Comparison of ENCODE assay signal across 27 cellular contexts in the genomic region with DNA sequence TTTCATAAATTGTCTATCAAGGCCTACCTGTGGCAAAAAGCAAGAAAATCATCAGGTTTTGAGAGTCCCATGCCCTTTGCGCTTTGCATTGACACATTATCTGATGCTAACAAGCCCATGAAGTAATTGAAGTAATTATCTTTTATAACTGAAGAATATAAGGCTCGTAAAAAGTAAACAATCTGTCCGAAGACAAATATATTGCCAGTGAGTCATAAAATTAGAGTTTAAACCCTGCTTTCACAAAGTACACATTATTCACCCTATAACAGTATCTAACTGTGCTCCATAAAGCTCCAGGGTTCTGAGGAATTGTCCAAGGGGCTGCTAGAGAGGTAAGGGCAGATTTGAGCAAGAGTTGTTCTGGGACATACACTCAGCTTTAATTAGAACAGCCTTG.
A peak's percentile ranks its signal among the peaks of the same experiment; 100 is the strongest.
DNase-seq lines count a peak whose midpoint lies in the region; FAIRE-seq and TF ChIP-seq lines count a peak whose summit lies in the region.
"Had no signal": no experiment of that assay in that cellular context is flagged by ENCODE, and none has a peak within 500 bp of the region (broad histone marks: within the 10 kb centered on the region; RNA-seq: fewer than 3 reads in every experiment).

No MANE protein-coding gene starts in this region.

- H3K79me2 ChIP-seq in fibroblast of lung (ENCODE audit: control insufficient read depth, insufficient read depth, low read length) = no peaks in the 10 kb centered on the region

- H3K4me1 ChIP-seq in HEK293 (ENCODE audit: control insufficient read depth, insufficient read depth, low read length) (peaks cover 11% of the 10 kb centered on the region), fibroblast of lung (ENCODE audit: control insufficient read depth, extremely low read depth, insufficient read depth, low read length) (no peaks in the 10 kb centered on the region)
- H3K4me1 ChIP-seq: gastrocnemius medialis, right lobe of liver, SJCRH30, upper lobe of right lung had no signal

- no peaks in the 10 kb centered on the region for H3K9me3 ChIP-seq in HEK293 (ENCODE audit: control insufficient read depth, insufficient read depth, low read depth, low read length)
- H3K9me3 ChIP-seq in fibroblast of lung (ENCODE audit: control insufficient read depth, insufficient read depth, low read depth, low read length) = no peaks in the 10 kb centered on the region
- H3K9me3 ChIP-seq: gastrocnemius medialis, right lobe of liver, SJCRH30, upper lobe of right lung had no signal

- CTCF ChIA-PET in HEK293 (lab: Yijun Ruan, JAX) = interaction anchor here (0.6 to 0.7 kb wide), 2 partner anchors 202 to 230 kb away, joined by 3 read pairs; no protein-coding TSS in a partner anchor

- FAIRE-seq in H54 (lab: Jason Lieb, UNC) = no peak
- FAIRE-seq: H1, islet of Langerhans had no signal

- H3K27me3 ChIP-seq in fibroblast of lung (ENCODE audit: control insufficient read depth, insufficient read depth, low read length) = no peaks in the 10 kb centered on the region
- H3K27me3 ChIP-seq: gastrocnemius medialis, right lobe of liver, SJCRH30, upper lobe of right lung had no signal

- DNase-seq in NCI-H748 treated with DMSO at 0.1 percent for 48 hours (lab: John Stamatoyannopoulos, UW) (peak; percentile 84), fibroblast of lung (ENCODE audit: low read depth in 2 of 2) (peak; percentile 4 to 44), NCI-H2227 (lab: John Stamatoyannopoulos, UW; ENCODE audit: unreplicated experiment) (no peak), NCI-H2196 (lab: John Stamatoyannopoulos, UW; ENCODE audit: unreplicated experiment) (no peak), NCI-H2107 (lab: John Stamatoyannopoulos, UW) (no peak), H54 (ENCODE audit: insufficient read length, low spot score) (no peak)
- DNase-seq: activated CD8-positive, alpha-beta memory T cell treated with anti-CD3 and anti-CD28 coated beads for 24 hours; activated naive CD4-positive, alpha-beta T cell treated with Interleukin-2 at 50 U/mL for 16 hours; activated T-cell treated with anti-CD3 and anti-CD28 coated beads, Interleukin-2, amount 50 U/mL, for 4 hours; anterior cingulate cortex; C1 segment of cervical spinal cord; central memory CD4-positive, alpha-beta T cell; gastrocnemius medialis; hypothalamus; NCI-H1048; NCI-H2171 treated with DMSO at 0.1 percent for 48 hours; NCI-H774; nephron progenitor cell; right lobe of liver; SJCRH30; stimulated activated CD4-positive, alpha-beta T cell treated with anti-CD3 and anti-CD28 coated beads, Interleukin-15, amount 100 ng/mL, for 24 hours; upper lobe of right lung had no signal

- H2AFZ ChIP-seq in fibroblast of lung (ENCODE audit: low read length) = no peak overlapping the region

- H3K4me3 ChIP-seq in HEK293 (ENCODE audit: low read depth, low read length) = no peak overlapping the region
- no peak overlapping the region for H3K4me3 ChIP-seq in fibroblast of lung (replicated peaks in 1 of 4; ENCODE audit: control extremely low read depth in 1 of 4, insufficient read depth in 1 of 4, low read depth in 3 of 4, low read length in 4 of 4)
- H3K4me3 ChIP-seq: gastrocnemius medialis, right lobe of liver, SJCRH30, upper lobe of right lung had no signal

- POLR2A ChIA-PET in HEK293 (lab: Yijun Ruan, JAX) = interaction anchor here (0.7 kb wide), 1 partner anchor 994 kb away, joined by 3 read pairs; no protein-coding TSS in a partner anchor

- TF ChIP-seq CTCF in 22Rv1 (IDR thresholded peaks at IDR 0.05) = no peak
- TF ChIP-seq CTCF in HEK293 (tag by site-specific recombination; IDR thresholded peaks at IDR 0.05) = no peak
- TF ChIP-seq CTCF in fibroblast of lung (conservative IDR thresholded peaks at IDR 0.05 in 1 of 2, IDR thresholded peaks at IDR 0.05 in 1 of 2; ENCODE audit: low read depth in 1 of 2, low read length in 2 of 2) = no peak

- H3K4me2 ChIP-seq in fibroblast of lung (ENCODE audit: extremely low read depth, insufficient read depth, low read length) = no peak overlapping the region
- H3K4me2 ChIP-seq: KMS-11 had no signal

- H3K36me3 ChIP-seq in HEK293 (ENCODE audit: control insufficient read depth in 2 of 2, insufficient read depth in 1 of 2, low read length in 2 of 2) (no peaks in the 10 kb centered on the region), fibroblast of lung (ENCODE audit: control insufficient read depth, insufficient read depth, low read length) (no peaks in the 10 kb centered on the region)
- H3K36me3 ChIP-seq: gastrocnemius medialis, right lobe of liver, SJCRH30, upper lobe of right lung had no signal

- no peak overlapping the region for H3K9ac ChIP-seq in fibroblast of lung (ENCODE audit: insufficient read depth, low read length)
- H3K9ac ChIP-seq: KMS-11 had no signal

- H3K27ac ChIP-seq in 22Rv1 = peak overlapping the region; percentile 55
- no peak overlapping the region for H3K27ac ChIP-seq in HEK293 (ENCODE audit: extremely low read depth, low read depth, low read length)
- H3K27ac ChIP-seq in fibroblast of lung (ENCODE audit: insufficient read depth, low read length) = no peak overlapping the region
- H3K27ac ChIP-seq: gastrocnemius medialis, KMS-11, right lobe of liver, SJCRH30, upper lobe of right lung had no signal

- H4K20me1 ChIP-seq in fibroblast of lung (ENCODE audit: control insufficient read depth, extremely low read depth, insufficient read depth, low read length) = no peaks in the 10 kb centered on the region

- no peak for TF ChIP-seq POLR2A in H54 (IDR thresholded peaks at IDR 0.05; ENCODE audit: low read depth, low read length)

TF ChIP-seq in HEK293, 187 proteins besides CTCF, POLR2A, EP300 and RAD21 (continues in another document):
- peak; percentile 76 for TF ChIP-seq FEZF1 (tag by site-specific recombination; IDR thresholded peaks at IDR 0.05)
- TF ChIP-seq, protein P1, sequence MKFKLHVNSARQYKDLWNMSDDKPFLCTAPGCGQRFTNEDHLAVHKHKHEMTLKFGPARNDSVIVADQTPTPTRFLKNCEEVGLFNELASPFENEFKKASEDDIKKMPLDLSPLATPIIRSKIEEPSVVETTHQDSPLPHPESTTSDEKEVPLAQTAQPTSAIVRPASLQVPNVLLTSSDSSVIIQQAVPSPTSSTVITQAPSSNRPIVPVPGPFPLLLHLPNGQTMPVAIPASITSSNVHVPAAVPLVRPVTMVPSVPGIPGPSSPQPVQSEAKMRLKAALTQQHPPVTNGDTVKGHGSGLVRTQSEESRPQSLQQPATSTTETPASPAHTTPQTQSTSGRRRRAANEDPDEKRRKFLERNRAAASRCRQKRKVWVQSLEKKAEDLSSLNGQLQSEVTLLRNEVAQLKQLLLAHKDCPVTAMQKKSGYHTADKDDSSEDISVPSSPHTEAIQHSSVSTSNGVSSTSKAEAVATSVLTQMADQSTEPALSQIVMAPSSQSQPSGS (tag by site-specific recombination; IDR thresholded peaks at IDR 0.05; ENCODE audit: low read depth) = 0 out of 2 replicates have a peak, but pooled peaks have one; percentile 28
- TF ChIP-seq, protein P2, sequence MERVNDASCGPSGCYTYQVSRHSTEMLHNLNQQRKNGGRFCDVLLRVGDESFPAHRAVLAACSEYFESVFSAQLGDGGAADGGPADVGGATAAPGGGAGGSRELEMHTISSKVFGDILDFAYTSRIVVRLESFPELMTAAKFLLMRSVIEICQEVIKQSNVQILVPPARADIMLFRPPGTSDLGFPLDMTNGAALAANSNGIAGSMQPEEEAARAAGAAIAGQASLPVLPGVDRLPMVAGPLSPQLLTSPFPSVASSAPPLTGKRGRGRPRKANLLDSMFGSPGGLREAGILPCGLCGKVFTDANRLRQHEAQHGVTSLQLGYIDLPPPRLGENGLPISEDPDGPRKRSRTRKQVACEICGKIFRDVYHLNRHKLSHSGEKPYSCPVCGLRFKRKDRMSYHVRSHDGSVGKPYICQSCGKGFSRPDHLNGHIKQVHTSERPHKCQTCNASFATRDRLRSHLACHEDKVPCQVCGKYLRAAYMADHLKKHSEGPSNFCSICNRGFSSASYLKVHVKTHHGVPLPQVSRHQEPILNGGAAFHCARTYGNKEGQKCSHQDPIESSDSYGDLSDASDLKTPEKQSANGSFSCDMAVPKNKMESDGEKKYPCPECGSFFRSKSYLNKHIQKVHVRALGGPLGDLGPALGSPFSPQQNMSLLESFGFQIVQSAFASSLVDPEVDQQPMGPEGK (tag by site-specific recombination; IDR thresholded peaks at IDR 0.05) = no peak
- TF ChIP-seq TCF7L2 (IDR thresholded peaks at IDR 0.05; ENCODE audit: borderline replicate concordance, low read depth, low read length) = peak; percentile 16; the same call in 1 of the 2 replicates
- peak; percentile 36; the same call in 1 of the 2 replicates for TF ChIP-seq OSR2 (tag by site-specific recombination; IDR thresholded peaks at IDR 0.05)
- peak; percentile 49; the same call in 1 of the 2 replicates for TF ChIP-seq ZNF561 (tag by site-specific recombination; IDR thresholded peaks at IDR 0.05; ENCODE audit: borderline replicate concordance)
- TF ChIP-seq SCRT1 (tag by site-specific recombination; IDR thresholded peaks at IDR 0.05; ENCODE audit: borderline replicate concordance) = peak; percentile 76; the same call in 1 of the 2 replicates
- TF ChIP-seq, protein P3, sequence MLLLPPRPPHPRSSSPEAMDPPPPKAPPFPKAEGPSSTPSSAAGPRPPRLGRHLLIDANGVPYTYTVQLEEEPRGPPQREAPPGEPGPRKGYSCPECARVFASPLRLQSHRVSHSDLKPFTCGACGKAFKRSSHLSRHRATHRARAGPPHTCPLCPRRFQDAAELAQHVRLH (tag by site-specific recombination; IDR thresholded peaks at IDR 0.05) = peak; percentile 85
- TF ChIP-seq ZNF791 (tag by site-specific recombination; IDR thresholded peaks at IDR 0.05) = no peak
- TF ChIP-seq GLI2 (tag by site-specific recombination; IDR thresholded peaks at IDR 0.05; ENCODE audit: borderline replicate concordance, low read depth) = peak; percentile 72
- TF ChIP-seq ZNF266 (tag by site-specific recombination; IDR thresholded peaks at IDR 0.05; ENCODE audit: low read depth) = no peak
- TF ChIP-seq OVOL3 (tag by site-specific recombination; IDR thresholded peaks at IDR 0.05) = peak; percentile 91; the same call in 1 of the 2 replicates
- TF ChIP-seq, protein P4, sequence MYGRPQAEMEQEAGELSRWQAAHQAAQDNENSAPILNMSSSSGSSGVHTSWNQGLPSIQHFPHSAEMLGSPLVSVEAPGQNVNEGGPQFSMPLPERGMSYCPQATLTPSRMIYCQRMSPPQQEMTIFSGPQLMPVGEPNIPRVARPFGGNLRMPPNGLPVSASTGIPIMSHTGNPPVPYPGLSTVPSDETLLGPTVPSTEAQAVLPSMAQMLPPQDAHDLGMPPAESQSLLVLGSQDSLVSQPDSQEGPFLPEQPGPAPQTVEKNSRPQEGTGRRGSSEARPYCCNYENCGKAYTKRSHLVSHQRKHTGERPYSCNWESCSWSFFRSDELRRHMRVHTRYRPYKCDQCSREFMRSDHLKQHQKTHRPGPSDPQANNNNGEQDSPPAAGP (tag by site-specific recombination; IDR thresholded peaks at IDR 0.05) = 0 out of 2 replicates have a peak, but pooled peaks have one; percentile 44
- no peak for TF ChIP-seq ZNF140 (tag by site-specific recombination; IDR thresholded peaks at IDR 0.05)
- TF ChIP-seq ZNF184 (tag by site-specific recombination; IDR thresholded peaks at IDR 0.05) = 0 out of 2 replicates have a peak, but pooled peaks have one; percentile 20
- TF ChIP-seq ZEB2 (tag by site-specific recombination; IDR thresholded peaks at IDR 0.05) = peak; percentile 76

Comparison
In these comparisons a context has a peak if more than half of its experiments do, and no peak if none do; other contexts are left out.
1. DNase-seq: peak in NCI-H748 treated with DMSO at 0.1 percent for 48 hours (single experiment) and fibroblast of lung (2 of 2); none in NCI-H2227 (single experiment), NCI-H2196 (single experiment), NCI-H2107 (single experiment) and H54 (single experiment).